ENCODE assay signal across 8 cellular contexts in genomic region chr15:42581272-42581730, GRCh38. TPM values are rescaled to one million over a fixed set of nuclear protein-coding genes. Genes with fewer than 3 reads are reported as not detected.
DNase-seq lines count a peak whose midpoint lies in the region; ATAC-seq and TF ChIP-seq lines count a peak whose summit lies in the region.

No MANE protein-coding gene starts in this region.

- DNase-seq in DMS 273 (lab: John Stamatoyannopoulos, UW; ENCODE audit: unreplicated experiment): peak; percentile 67
- DNase-seq in DMS 273 treated with DMSO at 0.1 percent for 48 hours (lab: John Stamatoyannopoulos, UW): no peak
- peak; percentile 80 for DNase-seq in NCI-H510A treated with DMSO at 0.1 percent for 48 hours (lab: John Stamatoyannopoulos, UW)
- DNase-seq in activated CD4-positive, alpha-beta T cell treated with anti-CD3 and anti-CD28 coated beads, Interleukin-2, amount 50 U/mL, for 48 hours: peak; percentile 78 to 81
- peak; percentile 43 to 88 for DNase-seq in dermis microvascular lymphatic vessel endothelial cell (ENCODE audit: low read depth in 2 of 2)
- peak; percentile 80 to 97 for DNase-seq in lower leg skin (ENCODE audit: low spot score in 2 of 2)
- peak; percentile 77 for DNase-seq in stimulated activated CD4-positive, alpha-beta T cell treated with anti-CD3 and anti-CD28 coated beads, Interleukin-4, amount 100 ng/mL, for 1 hour

- TF ChIP-seq POLR2A in lower leg skin (IDR thresholded peaks at IDR 0.05): no peak

- peak; percentile 81 for ATAC-seq in HG03045 (IDR thresholded peaks at IDR 0.05; ENCODE audit: unreplicated experiment)

- TF ChIP-seq CTCF in lower leg skin (IDR thresholded peaks at IDR 0.05): no peak

- WGBS in lower leg skin, 2 donors: 1 to 2% methylated on average over 33 to 35 of the region's 37 CpGs

- no peak overlapping the region for H3K4me3 ChIP-seq in lower leg skin (ENCODE audit: low read depth, poor library complexity, severe bottlenecking)

- intact Hi-C loops in lower leg skin (cut with DNase I; ENCODE audit: low total_unique reads): no loop called here

RNA-seq across cellular contexts. Expression of gene STARD9, which starts 5.9 kb away (rescaled TPM):
- total RNA-seq in dermis microvascular lymphatic vessel endothelial cell (4.0 and 8.0 TPM in 2 replicates), lower leg skin (1 to 10 TPM; 3.0 to 7.6 (median 6.7) TPM)

RNA-seq across cellular contexts. Expression of gene HAUS2, which starts 32.7 kb away (rescaled TPM):
- total RNA-seq in dermis microvascular lymphatic vessel endothelial cell (18.1 and 26.8 TPM in 2 replicates), lower leg skin (10 to 100 TPM in 3 of 4 donors, 1 to 10 TPM in 1; 10.0 to 24.2 (median 23.7) TPM)

RNA-seq across cellular contexts. Expression of gene LRRC57, which starts 32.7 kb away (rescaled TPM):
- total RNA-seq in dermis microvascular lymphatic vessel endothelial cell: 12.2 and 16.6 TPM in 2 replicates
- total RNA-seq in lower leg skin: 10 to 100 TPM; 13.0 to 29.6 (median 24.3) TPM
